ENCODE assay signal across 1 cellular context in the genomic region with DNA sequence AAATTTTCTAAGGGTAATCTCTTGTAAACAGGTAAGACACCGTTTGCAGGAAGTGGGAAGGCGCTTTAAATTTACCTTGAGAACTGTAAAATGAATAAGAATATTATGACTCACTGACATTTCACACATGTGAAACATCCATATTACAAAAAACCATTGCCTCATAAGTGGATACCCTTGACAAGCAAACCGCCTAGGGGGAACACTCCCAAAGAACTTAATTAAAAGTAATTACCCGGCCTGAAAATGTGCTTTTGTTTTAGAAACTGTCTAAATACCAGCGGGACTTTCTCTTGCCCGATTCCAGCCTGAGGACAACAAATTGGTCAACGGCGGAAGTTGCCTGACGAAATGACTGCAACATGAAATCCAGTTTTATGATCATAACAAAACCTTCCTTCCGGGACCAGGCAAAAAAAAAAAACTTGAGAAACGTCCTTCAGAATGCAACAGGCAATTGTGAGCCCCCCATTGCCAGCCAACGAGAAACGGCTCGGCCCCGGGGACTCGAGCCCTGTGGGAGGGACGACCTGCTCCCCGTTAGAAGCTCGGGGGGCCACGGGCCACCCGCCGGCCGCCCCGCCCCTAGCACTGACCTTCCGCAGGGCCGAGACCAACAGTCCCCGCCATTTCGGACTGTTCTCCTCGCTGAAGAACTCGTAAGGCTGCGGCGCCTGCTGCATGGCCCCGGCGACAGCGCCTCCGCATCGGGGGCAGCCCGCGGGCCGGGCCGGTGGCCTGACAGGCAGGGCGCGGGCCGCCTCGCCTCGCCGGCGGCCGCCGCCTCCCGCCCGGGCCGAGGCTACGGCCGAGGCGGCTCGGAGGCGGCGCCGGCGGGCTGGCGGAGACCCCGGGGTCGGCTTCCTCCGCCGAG.
TF ChIP-seq lines count a peak whose summit lies in the region.

No MANE protein-coding gene starts in this region.

TF ChIP-seq in HEK293, 187 proteins besides CTCF, POLR2A, EP300 and RAD21 (continued from another document and continues in another):
- TF ChIP-seq ZNF518A (tag by site-specific recombination; conservative IDR thresholded peaks at IDR 0.05; ENCODE audit: low read depth) = no peak
- TF ChIP-seq ZNF777 (tag by site-specific recombination; IDR thresholded peaks at IDR 0.05; ENCODE audit: borderline replicate concordance) = no peak
- TF ChIP-seq ZNF146 (tag by site-specific recombination; IDR thresholded peaks at IDR 0.05) = no peak
- no peak for TF ChIP-seq ZNF48 (tag by site-specific recombination; IDR thresholded peaks at IDR 0.05)
- TF ChIP-seq ZNF223 (tag by site-specific recombination; IDR thresholded peaks at IDR 0.05) = no peak
- no peak for TF ChIP-seq MZF1 (tag by site-specific recombination; IDR thresholded peaks at IDR 0.05; ENCODE audit: borderline replicate concordance)
- TF ChIP-seq ZNF585B (tag by site-specific recombination; IDR thresholded peaks at IDR 0.05) = no peak
- TF ChIP-seq PATZ1 (tag by site-specific recombination; IDR thresholded peaks at IDR 0.05) = peak; percentile 76
- TF ChIP-seq GLI2 (tag by site-specific recombination; IDR thresholded peaks at IDR 0.05; ENCODE audit: borderline replicate concordance, low read depth) = no peak
- no peak; the same call in 1 of the 2 replicates for TF ChIP-seq KLF16 (tag by site-specific recombination; IDR thresholded peaks at IDR 0.05)
- TF ChIP-seq PBX3 (CRISPR knock-in tag; IDR thresholded peaks at IDR 0.05) = no peak
- peak; percentile 65 for TF ChIP-seq FEZF1 (tag by site-specific recombination; IDR thresholded peaks at IDR 0.05)
- TF ChIP-seq ZBTB8A (tag by site-specific recombination; IDR thresholded peaks at IDR 0.05) = peak; percentile 21; the same call in 1 of the 2 replicates
- no peak for TF ChIP-seq ZNF157 (tag by site-specific recombination; IDR thresholded peaks at IDR 0.05)
- TF ChIP-seq, protein P1, sequence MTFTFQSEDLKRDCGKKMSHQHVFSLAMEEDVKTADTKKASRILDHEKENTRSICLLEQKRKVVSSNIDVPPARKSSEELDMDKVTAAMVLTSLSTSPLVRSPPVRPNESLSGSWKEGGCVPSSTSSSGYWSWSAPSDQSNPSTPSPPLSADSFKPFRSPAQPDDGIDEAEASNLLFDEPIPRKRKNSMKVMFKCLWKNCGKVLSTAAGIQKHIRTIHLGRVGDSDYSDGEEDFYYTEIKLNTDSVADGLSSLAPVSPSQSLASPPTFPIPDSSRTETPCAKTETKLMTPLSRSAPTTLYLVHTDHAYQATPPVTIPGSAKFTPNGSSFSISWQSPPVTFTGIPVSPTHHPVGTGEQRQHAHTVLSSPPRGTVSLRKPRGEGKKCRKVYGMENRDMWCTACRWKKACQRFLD (tag by site-specific recombination; IDR thresholded peaks at IDR 0.05) = no peak
- no peak for TF ChIP-seq ZNF266 (tag by site-specific recombination; IDR thresholded peaks at IDR 0.05; ENCODE audit: low read depth)
- TF ChIP-seq YY1 (tag by site-specific recombination; IDR thresholded peaks at IDR 0.05) = 0 out of 2 replicates have a peak, but pooled peaks have one; percentile 29
- TF ChIP-seq ZNF626 (tag by site-specific recombination; IDR thresholded peaks at IDR 0.05) = no peak
- TF ChIP-seq ZNF416 (tag by site-specific recombination; IDR thresholded peaks at IDR 0.05) = no peak
- no peak for TF ChIP-seq ZNF366 (tag by site-specific recombination; conservative IDR thresholded peaks at IDR 0.05)
- no peak for TF ChIP-seq ZNF621 (tag by site-specific recombination; IDR thresholded peaks at IDR 0.05)
- no peak for TF ChIP-seq ZNF837 (tag by site-specific recombination; IDR thresholded peaks at IDR 0.05)
- TF ChIP-seq, protein P2, sequence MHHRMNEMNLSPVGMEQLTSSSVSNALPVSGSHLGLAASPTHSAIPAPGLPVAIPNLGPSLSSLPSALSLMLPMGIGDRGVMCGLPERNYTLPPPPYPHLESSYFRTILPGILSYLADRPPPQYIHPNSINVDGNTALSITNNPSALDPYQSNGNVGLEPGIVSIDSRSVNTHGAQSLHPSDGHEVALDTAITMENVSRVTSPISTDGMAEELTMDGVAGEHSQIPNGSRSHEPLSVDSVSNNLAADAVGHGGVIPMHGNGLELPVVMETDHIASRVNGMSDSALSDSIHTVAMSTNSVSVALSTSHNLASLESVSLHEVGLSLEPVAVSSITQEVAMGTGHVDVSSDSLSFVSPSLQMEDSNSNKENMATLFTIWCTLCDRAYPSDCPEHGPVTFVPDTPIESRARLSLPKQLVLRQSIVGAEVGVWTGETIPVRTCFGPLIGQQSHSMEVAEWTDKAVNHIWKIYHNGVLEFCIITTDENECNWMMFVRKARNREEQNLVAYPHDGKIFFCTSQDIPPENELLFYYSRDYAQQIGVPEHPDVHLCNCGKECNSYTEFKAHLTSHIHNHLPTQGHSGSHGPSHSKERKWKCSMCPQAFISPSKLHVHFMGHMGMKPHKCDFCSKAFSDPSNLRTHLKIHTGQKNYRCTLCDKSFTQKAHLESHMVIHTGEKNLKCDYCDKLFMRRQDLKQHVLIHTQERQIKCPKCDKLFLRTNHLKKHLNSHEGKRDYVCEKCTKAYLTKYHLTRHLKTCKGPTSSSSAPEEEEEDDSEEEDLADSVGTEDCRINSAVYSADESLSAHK (tag by site-specific recombination; IDR thresholded peaks at IDR 0.05) = no peak; the same call in 1 of the 2 replicates
- TF ChIP-seq ZNF785 (tag by site-specific recombination; IDR thresholded peaks at IDR 0.05) = no peak
- no peak for TF ChIP-seq ATF2 (tag by site-specific recombination; IDR thresholded peaks at IDR 0.05; ENCODE audit: low read depth)
- TF ChIP-seq ZNF112 (tag by site-specific recombination; IDR thresholded peaks at IDR 0.05) = no peak
- no peak for TF ChIP-seq ZFHX2 (tag by site-specific recombination; conservative IDR thresholded peaks at IDR 0.05)
- TF ChIP-seq PRDM1 (tag by site-specific recombination; IDR thresholded peaks at IDR 0.05) = no peak
- TF ChIP-seq ZEB2 (tag by site-specific recombination; IDR thresholded peaks at IDR 0.05) = peak; percentile 47; the same call in 1 of the 2 replicates
- TF ChIP-seq ZNF350 (tag by site-specific recombination; IDR thresholded peaks at IDR 0.05) = no peak
- no peak; the same call in 1 of the 2 replicates for TF ChIP-seq ZBTB20 (tag by site-specific recombination; IDR thresholded peaks at IDR 0.05)
- TF ChIP-seq ZSCAN18 (tag by site-specific recombination; IDR thresholded peaks at IDR 0.05) = no peak
- TF ChIP-seq MEIS1 (CRISPR knock-in tag; IDR thresholded peaks at IDR 0.05; ENCODE audit: borderline replicate concordance) = no peak
- no peak for TF ChIP-seq ZNF624 (tag by site-specific recombination; IDR thresholded peaks at IDR 0.05)
- no peak for TF ChIP-seq ZNF132 (tag by site-specific recombination; IDR thresholded peaks at IDR 0.05; ENCODE audit: borderline replicate concordance)
- TF ChIP-seq GLIS2 (tag by site-specific recombination; IDR thresholded peaks at IDR 0.05) = peak; percentile 67
- TF ChIP-seq, protein P3, sequence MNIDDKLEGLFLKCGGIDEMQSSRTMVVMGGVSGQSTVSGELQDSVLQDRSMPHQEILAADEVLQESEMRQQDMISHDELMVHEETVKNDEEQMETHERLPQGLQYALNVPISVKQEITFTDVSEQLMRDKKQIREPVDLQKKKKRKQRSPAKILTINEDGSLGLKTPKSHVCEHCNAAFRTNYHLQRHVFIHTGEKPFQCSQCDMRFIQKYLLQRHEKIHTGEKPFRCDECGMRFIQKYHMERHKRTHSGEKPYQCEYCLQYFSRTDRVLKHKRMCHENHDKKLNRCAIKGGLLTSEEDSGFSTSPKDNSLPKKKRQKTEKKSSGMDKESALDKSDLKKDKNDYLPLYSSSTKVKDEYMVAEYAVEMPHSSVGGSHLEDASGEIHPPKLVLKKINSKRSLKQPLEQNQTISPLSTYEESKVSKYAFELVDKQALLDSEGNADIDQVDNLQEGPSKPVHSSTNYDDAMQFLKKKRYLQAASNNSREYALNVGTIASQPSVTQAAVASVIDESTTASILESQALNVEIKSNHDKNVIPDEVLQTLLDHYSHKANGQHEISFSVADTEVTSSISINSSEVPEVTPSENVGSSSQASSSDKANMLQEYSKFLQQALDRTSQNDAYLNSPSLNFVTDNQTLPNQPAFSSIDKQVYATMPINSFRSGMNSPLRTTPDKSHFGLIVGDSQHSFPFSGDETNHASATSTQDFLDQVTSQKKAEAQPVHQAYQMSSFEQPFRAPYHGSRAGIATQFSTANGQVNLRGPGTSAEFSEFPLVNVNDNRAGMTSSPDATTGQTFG (tag by site-specific recombination; IDR thresholded peaks at IDR 0.05; ENCODE audit: borderline replicate concordance) = no peak
- no peak for TF ChIP-seq ZNF37A (tag by site-specific recombination; IDR thresholded peaks at IDR 0.05)
- TF ChIP-seq BCL11B (tag by site-specific recombination; IDR thresholded peaks at IDR 0.05; ENCODE audit: low read depth) = no peak
